4 cellular contexts compared by ENCODE assay signal in genomic region chr4:68407015-68407867, GRCh38. TPM values are rescaled to one million over a fixed set of nuclear protein-coding genes. Genes with fewer than 3 reads are reported as not detected.
"Had no signal": no experiment of that assay in that cellular context is flagged by ENCODE, and none has a peak within 500 bp of the region (broad histone marks: within the 10 kb centered on the region; RNA-seq: fewer than 3 reads in every experiment).

No MANE protein-coding gene starts in this region.

RNA-seq across cellular contexts. Expression of gene TMPRSS11E, which starts 40.0 kb away (rescaled TPM):
- total RNA-seq: activated T-cell treated with anti-CD3 and anti-CD28 coated beads, Interleukin-2, amount 50 U/mL, for 72 hours; activated T-helper 2 cell treated with anti-CD3 and anti-CD28 coated beads, Interferon-gamma antibody, Interleukin-2, Interleukin-4, amounts not matched to agents 10 μg/mL and 5 μg/mL and 100 μg/mL, durations not matched to agents 14 hours and 24 hours and 36 hours; Right ventricle myocardium inferior; T-helper 2 cell treated with Interferon-gamma antibody and Interleukin-4, amounts not matched to agents 100 ng/mL and 5 ng/mL, for 36 hours had no signal
